8 cellular contexts compared by ENCODE assay signal in the genomic region with DNA sequence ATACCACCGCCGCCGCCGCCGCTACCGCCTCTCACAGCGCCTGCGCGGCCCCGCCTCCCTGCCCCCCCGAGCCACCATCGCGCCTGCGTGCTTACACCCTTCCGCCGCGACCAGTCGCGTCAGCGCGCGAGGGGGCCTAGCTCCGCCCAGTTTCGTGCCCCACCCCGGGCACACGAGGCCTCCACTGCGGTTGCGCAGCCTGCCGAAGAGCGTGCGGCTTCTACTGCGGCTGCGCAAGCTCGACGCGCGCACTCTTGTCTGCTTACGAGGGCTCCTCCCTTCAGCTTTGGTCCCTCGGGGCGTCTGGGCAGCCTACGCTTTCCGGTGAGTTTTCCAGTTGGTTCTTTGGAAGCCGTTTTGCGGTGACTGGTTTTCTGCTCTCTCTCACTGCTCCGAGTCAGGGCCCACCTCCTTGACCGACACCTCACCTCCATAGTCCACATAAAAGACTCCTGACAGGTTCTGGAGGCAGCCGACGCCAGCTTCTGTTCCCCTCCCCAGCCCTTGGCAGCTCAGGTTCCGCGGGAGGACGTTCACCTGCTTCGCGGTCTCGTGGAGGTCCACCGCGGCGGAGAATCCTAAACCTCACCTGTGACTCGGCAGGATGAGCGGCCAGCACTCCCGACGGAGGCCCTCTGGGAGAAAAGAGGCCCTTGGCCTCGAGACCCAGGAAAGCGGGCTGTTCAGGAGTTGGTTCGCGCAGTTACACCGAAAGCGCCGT. TPM values are rescaled to one million over a fixed set of nuclear protein-coding genes. Genes with fewer than 3 reads are reported as not detected.
DNase-seq lines count a peak whose midpoint lies in the region; ATAC-seq and TF ChIP-seq lines count a peak whose summit lies in the region.

A gene (minus strand): TSS at position 35 of the 721 bp plus-strand sequence. CDS start 65 bp downstream, outside the sequence.

- H3K9me3 ChIP-seq in PC-9 (ENCODE audit: insufficient read depth, low read depth) = no peaks in the 10 kb centered on the region

- in situ Hi-C loops in KBM-7 (cut with MboI; ENCODE audit: low pct_unique_long_range_greater_than_20kb, low sequenced_read_pairs) = no loop called here

- 0 out of 2 replicates have a peak, but pooled peaks cover 12% of the 10 kb centered on the region for H3F3A ChIP-seq in PC-9 (ENCODE audit: insufficient read depth, low read depth)

- H3K27ac ChIP-seq in PC-9 = peak within 1 kb of the TSS; percentile 80

- H2AFZ ChIP-seq in PC-9 = peak within 1 kb of the TSS; percentile 93

- CTCF ChIA-PET in PC-9 (lab: Charles Lee) = interaction anchor here (0.6 to 1.0 kb wide), 2 partner anchors 34 to 1088 kb away, joined by 3 to 4 read pairs; no protein-coding TSS in a partner anchor

- H3K9me2 ChIP-seq in PC-9 (ENCODE audit: insufficient read depth) = no peaks in the 10 kb centered on the region

- TSS peak; percentile 88 for BruUV-seq in PC-9 (replicated peaks; lab: Mats Ljungman, UMichigan)

- peak within 1 kb of the TSS; percentile 81 for H3K4me2 ChIP-seq in PC-9

- DNase-seq in DMS153 treated with DMSO at 0.1 percent for 48 hours (lab: John Stamatoyannopoulos, UW; ENCODE audit: unreplicated experiment) (peak; percentile 92), KBM-7 (peak; percentile 97), PC-9 (peak; percentile 89 to 94), epithelial cell of proximal tubule (ENCODE audit: low read depth) (peak; percentile 52), mucosa of gallbladder (ENCODE audit: low spot score) (peak; percentile 98)
- peak; percentile 100 for DNase-seq in activated T-cell treated with anti-CD3 and anti-CD28 coated beads, Interleukin-2, amount 50 U/mL, for 1 hour
- DNase-seq in stimulated activated CD8-positive, alpha-beta memory T cell treated with anti-CD3 and anti-CD28 coated beads, Interleukin-4, amount 100 ng/mL, for 24 hours (ENCODE audit: low read depth) = peak; percentile 98

- peak; percentile 59 for ATAC-seq in GM21717 (IDR thresholded peaks at IDR 0.05; ENCODE audit: unreplicated experiment)

- H3K27me3 ChIP-seq in PC-9 (ENCODE audit: insufficient read depth, low read depth) = no peaks in the 10 kb centered on the region

- H3K79me2 ChIP-seq in PC-9 (ENCODE audit: low read depth) = peaks cover 72% of the 10 kb centered on the region

- no peaks in the 10 kb centered on the region for H3K36me3 ChIP-seq in PC-9 (ENCODE audit: low read depth)

- peaks cover 31% of the 10 kb centered on the region for H3K4me1 ChIP-seq in PC-9 (replicated peaks; ENCODE audit: insufficient read depth)

- peaks cover 42% of the 10 kb centered on the region for H4K20me1 ChIP-seq in PC-9 (ENCODE audit: insufficient read depth)

- H3K4me3 ChIP-seq in PC-9 (peak within 1 kb of the TSS; percentile 86), epithelial cell of proximal tubule (ENCODE audit: low read depth, low read length) (peak within 1 kb of the TSS; percentile 75)

- no peak for TF ChIP-seq CTCF in PC-9 (conservative IDR thresholded peaks at IDR 0.05)
- TF ChIP-seq CTCF in epithelial cell of proximal tubule (conservative IDR thresholded peaks at IDR 0.05; ENCODE audit: low read depth, low read length) = no peak

- POLR2A ChIA-PET in PC-9 (lab: Charles Lee; ENCODE audit: unreplicated experiment) = interaction anchor here (0.5 to 0.7 kb wide), 6 partner anchors 16 to 1435 kb away, joined by 3 to 8 read pairs (median 4); no protein-coding TSS in a partner anchor

- intact Hi-C loops in PC-9 (cut with micrococcal nuclease; ENCODE audit: unreplicated experiment) = no loop called here

RNA-seq across cellular contexts. Expression of the gene that starts here (rescaled TPM):
- 37.1 and 49.6 TPM in 2 replicates for total RNA-seq in PC-9 (2021)
- 16.3 and 21.4 TPM in 2 replicates for total RNA-seq in epithelial cell of proximal tubule
- total RNA-seq in mucosa of gallbladder = 80.9 TPM

Comparison
In these comparisons a context has a peak if more than half of its experiments do, and no peak if none do; other contexts are left out.
1. Peak in every context shown above with its lines: DNase-seq, ATAC-seq, H3K4me3 ChIP-seq and H3K27ac ChIP-seq.